In genomic region chr5:83036991-83037390, GRCh38 we compare ENCODE assay signal across 18 cellular contexts. TPM values are rescaled to one million over a fixed set of nuclear protein-coding genes. Genes with fewer than 3 reads are reported as not detected.
DNase-seq lines count a peak whose midpoint lies in the region; ATAC-seq and TF ChIP-seq lines count a peak whose summit lies in the region.
"Had no signal": no experiment of that assay in that cellular context is flagged by ENCODE, and none has a peak within 500 bp of the region (broad histone marks: within the 10 kb centered on the region; RNA-seq: fewer than 3 reads in every experiment).

No MANE protein-coding gene starts in this region.

- H3K4me1 ChIP-seq in smooth muscle cell (ENCODE audit: low read depth): peaks cover 39% of the 10 kb centered on the region
- H3K4me1 ChIP-seq in vagina: no peaks in the 10 kb centered on the region
- H3K4me1 ChIP-seq: Caco-2 had no signal

- TF ChIP-seq CTCF in astrocyte of the spinal cord (IDR thresholded peaks at IDR 0.05; ENCODE audit: low read depth, low read length) (no peak), mesothelial cell of epicardium (IDR thresholded peaks at IDR 0.05; ENCODE audit: unreplicated experiment) (no peak), smooth muscle cell (IDR thresholded peaks at IDR 0.05; ENCODE audit: borderline replicate concordance, insufficient read depth, poor library complexity, severe bottlenecking) (no peak), vagina (IDR thresholded peaks at IDR 0.05) (no peak)

- H3K36me3 ChIP-seq in smooth muscle cell (ENCODE audit: low read depth) (no peaks in the 10 kb centered on the region), vagina (no peaks in the 10 kb centered on the region)

- no peaks in the 10 kb centered on the region for H3K27me3 Mint-ChIP-seq in mesothelial cell of epicardium (ENCODE audit: low read depth)

- DNase-seq in NCI-H2227 (lab: John Stamatoyannopoulos, UW; ENCODE audit: unreplicated experiment) (peak; percentile 12), astrocyte of the spinal cord (ENCODE audit: low read depth, low spot score) (peak; percentile 26), mesothelial cell of epicardium (ENCODE audit: low spot score in 2 of 2, unreplicated experiment in 2 of 2) (no peak), smooth muscle cell (lab: John Stamatoyannopoulos, UW; ENCODE audit: unreplicated experiment) (no peak), GM03348 (ENCODE audit: low spot score) (no peak), vagina (ENCODE audit: extremely low spot score in 2 of 2) (no peak)
- DNase-seq: Caco-2, DMS53, GM23248, KBM-7, NCI-H1048, NCI-H146, NCI-H345, NCI-H526 treated with DMSO at 0.1 percent for 48 hours, PC-9 had no signal

- WGBS in smooth muscle cell (ENCODE audit: low lambda C conversion rate): 29% methylated on average over 3 of the region's 3 CpGs

- no peaks in the 10 kb centered on the region for H4K20me1 ChIP-seq in smooth muscle cell (ENCODE audit: low read depth)

- H3K4me3 ChIP-seq in astrocyte of the spinal cord (ENCODE audit: low read depth, low read length): no peak overlapping the region
- H3K4me3 ChIP-seq in smooth muscle cell: no peak overlapping the region
- H3K4me3 ChIP-seq in vagina: no peak overlapping the region
- H3K4me3 ChIP-seq: GM23248, PC-9 had no signal

- no peak overlapping the region for H3K9ac ChIP-seq in smooth muscle cell (ENCODE audit: low read depth)
- H3K9ac ChIP-seq: GM23248 had no signal

- in situ Hi-C loops in astrocyte of the spinal cord (cut with HindIII; ENCODE audit: low sequenced_read_pairs): no loop called here

- H3K9me3 ChIP-seq in smooth muscle cell (replicated peaks; ENCODE audit: low read depth) (no peaks in the 10 kb centered on the region), vagina (no peaks in the 10 kb centered on the region)
- H3K9me3 ChIP-seq: Caco-2 had no signal

- peak overlapping the region; percentile 56 for H3K27ac ChIP-seq in smooth muscle cell (ENCODE audit: low read depth)
- no peak overlapping the region for H3K27ac ChIP-seq in vagina
- H3K27ac ChIP-seq: GM23248, PC-9 had no signal

- no peaks in the 10 kb centered on the region for H3K9me3 Mint-ChIP-seq in mesothelial cell of epicardium
- H3K9me3 Mint-ChIP-seq: CD14-positive monocyte had no signal

- H3K27ac Mint-ChIP-seq in mesothelial cell of epicardium: peak overlapping the region; percentile 94

- no peaks in the 10 kb centered on the region for H3K36me3 Mint-ChIP-seq in mesothelial cell of epicardium

- H3F3A ChIP-seq in smooth muscle cell (ENCODE audit: low read depth): no peaks in the 10 kb centered on the region

- intact Hi-C loops in vagina (cut with DNase I): no loop called here

- H2AFZ ChIP-seq in smooth muscle cell (ENCODE audit: low read depth): no peak overlapping the region
- H2AFZ ChIP-seq: GM23248, PC-9 had no signal

- H3K4me3 Mint-ChIP-seq in mesothelial cell of epicardium: no peak overlapping the region
- H3K4me3 Mint-ChIP-seq: CD14-positive monocyte had no signal

- peaks cover 52% of the 10 kb centered on the region for H3K4me1 Mint-ChIP-seq in mesothelial cell of epicardium
- H3K4me1 Mint-ChIP-seq: CD14-positive monocyte had no signal

- H3K4me2 ChIP-seq in smooth muscle cell: peak overlapping the region; percentile 53
- H3K4me2 ChIP-seq: PC-9 had no signal

- TF ChIP-seq POLR2A in vagina (IDR thresholded peaks at IDR 0.05): no peak

- H3K27me3 ChIP-seq in smooth muscle cell (ENCODE audit: low read depth) (no peaks in the 10 kb centered on the region), vagina (no peaks in the 10 kb centered on the region)

- ATAC-seq in GM18517 (IDR thresholded peaks at IDR 0.05; ENCODE audit: unreplicated experiment): no peak
- no peak for ATAC-seq in HG02852 (IDR thresholded peaks at IDR 0.05; ENCODE audit: unreplicated experiment)

- H3K79me2 ChIP-seq in smooth muscle cell (ENCODE audit: low read depth): no peaks in the 10 kb centered on the region

RNA-seq across cellular contexts. Expression of gene TMEM167A, which starts 40.2 kb away (rescaled TPM):
- total RNA-seq in mesothelial cell of epicardium (97.1 to 110 TPM (median 101 TPM) in 3 replicates), smooth muscle cell (236 and 262 TPM in 2 replicates), vagina (22.3 TPM)
- 195 and 248 TPM in 2 replicates for polyA plus RNA-seq in smooth muscle cell

RNA-seq across cellular contexts. Expression of gene XRCC4, which starts 40.4 kb away (rescaled TPM):
- 12.0 to 13.6 TPM (median 12.1 TPM) in 3 replicates for total RNA-seq in mesothelial cell of epicardium
- total RNA-seq in smooth muscle cell: 110 and 145 TPM in 2 replicates
- polyA plus RNA-seq in smooth muscle cell: 55.7 and 98.1 TPM in 2 replicates
- total RNA-seq in vagina: 5.4 TPM

Comparison
In these comparisons a context has a peak if more than half of its experiments do, and no peak if none do; other contexts are left out.
1. DNase-seq: peak in NCI-H2227 (single experiment) and astrocyte of the spinal cord (single experiment); none in mesothelial cell of epicardium (0 of 2), smooth muscle cell (single experiment), GM03348 (single experiment) and vagina (0 of 2).